ENCODE assay signal across 13 cellular contexts in the genomic region with DNA sequence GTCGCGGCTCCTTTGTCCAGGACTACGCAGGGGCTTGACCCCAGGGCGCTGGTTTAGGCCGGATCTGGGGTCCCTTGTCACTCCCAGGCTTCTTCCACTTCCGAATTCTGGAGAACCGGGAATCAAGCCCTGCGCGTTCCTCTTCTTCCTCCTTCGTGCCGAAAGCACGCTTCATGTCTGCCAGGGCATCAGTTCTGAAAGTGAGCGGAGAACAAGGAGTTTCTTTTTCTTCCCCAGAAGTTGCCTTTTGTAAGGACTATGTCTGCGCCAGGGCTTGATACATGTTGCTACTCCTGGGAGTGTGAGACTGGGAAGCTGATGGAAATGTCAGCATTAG.
DNase-seq lines count a peak whose midpoint lies in the region; ATAC-seq and TF ChIP-seq lines count a peak whose summit lies in the region.
"Had no signal": no experiment of that assay in that cellular context is flagged by ENCODE, and none has a peak within 500 bp of the region (broad histone marks: within the 10 kb centered on the region; RNA-seq: fewer than 3 reads in every experiment).

No MANE protein-coding gene starts in this region.

- TF ChIP-seq POLR2A in transverse colon (IDR thresholded peaks at IDR 0.05): no peak

- H3K36me3 Mint-ChIP-seq in activated naive CD4-positive, alpha-beta T cell treated with anti-CD3 and anti-CD28 coated beads, Interleukin-2, amount 50 U/mL, for 24 hours: no peaks in the 10 kb centered on the region
- H3K36me3 Mint-ChIP-seq in mesothelial cell of epicardium: no peaks in the 10 kb centered on the region

- H3K9me3 ChIP-seq in transverse colon: no peaks in the 10 kb centered on the region
- H3K9me3 ChIP-seq in left lung: no peaks in the 10 kb centered on the region
- H3K9me3 ChIP-seq: tibial artery had no signal

- H3K4me3 ChIP-seq in brain microvascular endothelial cell (ENCODE audit: low read depth, low read length) (peak overlapping the region; percentile 58), transverse colon (peak overlapping the region in 2 of 4 donors; percentile 44 to 51), left lung (peak overlapping the region in 1 of 2 donors; percentile 25)

- H3K4me3 Mint-ChIP-seq in activated naive CD4-positive, alpha-beta T cell treated with anti-CD3 and anti-CD28 coated beads, Interleukin-2, amount 50 U/mL, for 24 hours: peak overlapping the region; percentile 77
- peak overlapping the region; percentile 55 for H3K4me3 Mint-ChIP-seq in mesothelial cell of epicardium

- intact Hi-C loops in transverse colon (cut with DNase I; ENCODE audit: low total_unique reads): no loop called here
- intact Hi-C loops in left lung (cut with DNase I): no loop called here

- H3K27ac Mint-ChIP-seq in activated naive CD4-positive, alpha-beta T cell treated with anti-CD3 and anti-CD28 coated beads, Interleukin-2, amount 50 U/mL, for 24 hours: no peak overlapping the region
- H3K27ac Mint-ChIP-seq in mesothelial cell of epicardium: no peak overlapping the region

- ATAC-seq in left lung (no peak), GM18868 (IDR thresholded peaks at IDR 0.05; ENCODE audit: unreplicated experiment) (no peak)

- H3K4me1 Mint-ChIP-seq in activated naive CD4-positive, alpha-beta T cell treated with anti-CD3 and anti-CD28 coated beads, Interleukin-2, amount 50 U/mL, for 24 hours: peaks cover 6% of the 10 kb centered on the region
- peaks cover 25% of the 10 kb centered on the region for H3K4me1 Mint-ChIP-seq in mesothelial cell of epicardium

- peaks cover 13% of the 10 kb centered on the region for H3K27me3 Mint-ChIP-seq in activated naive CD4-positive, alpha-beta T cell treated with anti-CD3 and anti-CD28 coated beads, Interleukin-2, amount 50 U/mL, for 24 hours
- peaks cover 32% of the 10 kb centered on the region for H3K27me3 Mint-ChIP-seq in mesothelial cell of epicardium (ENCODE audit: low read depth)

- WGBS in transverse colon (ENCODE audit: low coverage in 1 of 2), 2 donors: 80 to 87% methylated on average over 8 to 14 of the region's 14 CpGs

- H3K27me3 ChIP-seq in brain microvascular endothelial cell (replicated peaks) (no peaks in the 10 kb centered on the region), transverse colon (no peaks in the 10 kb centered on the region), left lung (peaks cover 0 to 9% of the 10 kb centered on the region in 2 donors)
- H3K27me3 ChIP-seq: tibial artery had no signal

- no peaks in the 10 kb centered on the region for H3K36me3 ChIP-seq in brain microvascular endothelial cell (replicated peaks)
- no peaks in the 10 kb centered on the region for H3K36me3 ChIP-seq in transverse colon
- H3K36me3 ChIP-seq in left lung: no peaks in the 10 kb centered on the region
- H3K36me3 ChIP-seq: tibial artery had no signal

- DNase-seq in activated naive CD4-positive, alpha-beta T cell (lab: John Stamatoyannopoulos, UW): no peak
- DNase-seq in brain microvascular endothelial cell (no peak), mesothelial cell of epicardium (ENCODE audit: low spot score in 2 of 2, unreplicated experiment in 2 of 2) (no peak), transverse colon (no peak), left lung (no peak), hypothalamus (lab: John Stamatoyannopoulos, UW) (no peak)
- DNase-seq: GF-D8; NCI-H510A; stimulated activated CD4-positive, alpha-beta T cell treated with anti-CD3 and anti-CD28 coated beads, Interleukin-2, amount 100 ng/mL, for 24 hours; tibial artery had no signal

- in situ Hi-C loops in brain microvascular endothelial cell (cut with HindIII; ENCODE audit: low pct_ligation_motif_present, low sequenced_read_pairs): loop anchor here (25.0 kb wide), 1 partner anchor 830 kb away; no protein-coding TSS in a partner anchor
- in situ Hi-C loops in transverse colon (cut with MboI; ENCODE audit: low pct_ligation_motif_present in 1 of 4, low pct_unique_long_range_greater_than_20kb in 1 of 4, low sequenced_read_pairs in 3 of 4): loop anchor here in 3 of 4 donors (25.0 kb wide), 1 partner anchor 830 kb away; no protein-coding TSS in a partner anchor

- H3K27ac ChIP-seq in brain microvascular endothelial cell (no peak overlapping the region), transverse colon (peak overlapping the region in 3 of 4 donors; percentile 4 to 40 (median 21)), left lung (no peak overlapping the region)

- no peaks in the 10 kb centered on the region for H3K9me3 Mint-ChIP-seq in activated naive CD4-positive, alpha-beta T cell treated with anti-CD3 and anti-CD28 coated beads, Interleukin-2, amount 50 U/mL, for 24 hours
- H3K9me3 Mint-ChIP-seq in mesothelial cell of epicardium: no peaks in the 10 kb centered on the region
- H3K9me3 Mint-ChIP-seq: neural crest cell had no signal

- H3K4me1 ChIP-seq in transverse colon (peaks cover 0 to 7% (median 0%) of the 10 kb centered on the region in 4 donors), left lung (peaks cover 4 to 9% of the 10 kb centered on the region in 2 donors)

- TF ChIP-seq CTCF in brain microvascular endothelial cell (IDR thresholded peaks at IDR 0.05; ENCODE audit: low read depth, low read length, missing control alignments): no peak
- no peak for TF ChIP-seq CTCF in mesothelial cell of epicardium (IDR thresholded peaks at IDR 0.05; ENCODE audit: unreplicated experiment)
- TF ChIP-seq CTCF in transverse colon (IDR thresholded peaks at IDR 0.05): no peak
- TF ChIP-seq CTCF in left lung (IDR thresholded peaks at IDR 0.05): no peak

- no peak for TF ChIP-seq EP300 in transverse colon (IDR thresholded peaks at IDR 0.05; ENCODE audit: low read depth)

Comparison
In these comparisons a context has a peak if more than half of its experiments do, and no peak if none do; other contexts are left out.
1. H3K27ac ChIP-seq: peak in transverse colon (3 of 4); none in brain microvascular endothelial cell (single experiment) and left lung (0 of 2).